In the genomic region with DNA sequence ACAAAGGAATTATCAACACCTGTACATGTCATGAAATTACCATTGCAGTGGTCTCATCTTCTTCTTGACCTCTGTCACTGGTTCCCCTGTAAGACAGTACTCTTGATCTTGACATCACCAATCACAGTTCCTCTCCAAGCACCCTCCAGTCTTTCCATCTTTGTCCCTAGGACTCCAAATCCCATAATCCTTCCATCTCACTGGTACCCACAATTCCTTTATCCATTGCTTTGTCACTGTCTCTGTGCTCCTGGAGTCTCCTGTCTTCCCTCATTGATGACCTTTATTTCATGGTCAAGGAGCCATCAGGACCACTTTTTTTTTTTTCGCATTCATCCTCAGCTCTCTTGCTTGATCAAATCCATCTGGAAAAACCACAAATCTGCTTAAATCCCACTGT, we compare ENCODE assay signal across 19 cellular contexts. TPM values are rescaled to one million over a fixed set of nuclear protein-coding genes. Genes with fewer than 3 reads are reported as not detected.
DNase-seq lines count a peak whose midpoint lies in the region; ATAC-seq, FAIRE-seq and TF ChIP-seq lines count a peak whose summit lies in the region.
"Had no signal": no experiment of that assay in that cellular context is flagged by ENCODE, and none has a peak within 500 bp of the region (broad histone marks: within the 10 kb centered on the region; RNA-seq: fewer than 3 reads in every experiment).

No MANE protein-coding gene starts in this region.

- TF ChIP-seq RAD21 in SK-N-SH (IDR thresholded peaks at IDR 0.05; ENCODE audit: low read length) (no peak), H1 (IDR thresholded peaks at IDR 0.05 in 1 of 2, conservative IDR thresholded peaks at IDR 0.05 in 1 of 2; ENCODE audit: low read depth in 2 of 2, low read length in 2 of 2) (no peak)

- no peaks in the 10 kb centered on the region for H3K23me2 ChIP-seq in H1 (ENCODE audit: low read depth, low read length)

- CTCF ChIA-PET in SK-N-SH (lab: Yijun Ruan, JAX), result interaction anchor here (2.0 kb wide), 1 partner anchor 17 kb away, joined by 9 read pairs; no protein-coding TSS in a partner anchor
- CTCF ChIA-PET in H1 (lab: Charles Lee; ENCODE audit: partially characterized antibody), result interaction anchor here (0.7 to 1.3 kb wide), 3 partner anchors 11 to 188 kb away, joined by 3 to 4 read pairs (median 3); no protein-coding TSS in a partner anchor

- no peaks in the 10 kb centered on the region for H3K4me1 Mint-ChIP-seq in CD14-positive monocyte

- no peak overlapping the region for H4K5ac ChIP-seq in H1 (ENCODE audit: insufficient read length, low read depth, low read length)

- no peak for TF ChIP-seq EP300 in SK-N-SH (IDR thresholded peaks at IDR 0.05; ENCODE audit: borderline replicate concordance in 1 of 2, low read depth in 1 of 2, low read length in 1 of 2)
- TF ChIP-seq EP300 in H1 (IDR thresholded peaks at IDR 0.05; ENCODE audit: borderline replicate concordance in 1 of 2, low read depth in 2 of 2, low read length in 2 of 2), result no peak

- H4K20me1 ChIP-seq in SK-N-SH (ENCODE audit: insufficient read depth) (no peaks in the 10 kb centered on the region), H1 (replicated peaks in 1 of 2; ENCODE audit: control insufficient read depth in 1 of 2, insufficient read depth in 2 of 2, low read length in 2 of 2) (no peaks in the 10 kb centered on the region)
- H4K20me1 ChIP-seq: BLaER1 had no signal

- no peaks in the 10 kb centered on the region for H3K27me3 ChIP-seq in SK-N-SH (ENCODE audit: insufficient read depth)
- H3K27me3 ChIP-seq in H1 (replicated peaks in 1 of 4; ENCODE audit: control insufficient read depth in 3 of 4, extremely low read depth in 1 of 4, insufficient read depth in 3 of 4, low read length in 3 of 4), result no peaks in the 10 kb centered on the region
- H3K27me3 ChIP-seq: BLaER1 had no signal

- H3K79me1 ChIP-seq in H1 (ENCODE audit: low read depth, low read length), result no peaks in the 10 kb centered on the region

- H3K9ac ChIP-seq in SK-N-SH (no peak overlapping the region), H1 (replicated peaks in 1 of 4; ENCODE audit: extremely low read depth in 1 of 4, low read depth in 3 of 4, low read length in 3 of 4) (no peak overlapping the region)
- H3K9ac ChIP-seq: BLaER1, KMS-11 had no signal

- H2AFZ ChIP-seq in SK-N-SH (ENCODE audit: low read depth) (no peak overlapping the region), H1 (ENCODE audit: low read length) (peak overlapping the region; percentile 78; the same call in 1 of the 2 replicates)

- TF ChIP-seq CTCF in SK-N-SH (IDR thresholded peaks at IDR 0.05) (no peak), H1 (IDR thresholded peaks at IDR 0.05; ENCODE audit: control extremely low read depth in 1 of 3, insufficient read depth in 1 of 3, low read depth in 1 of 3, low read length in 3 of 3) (no peak), CD14-positive monocyte (IDR thresholded peaks at IDR 0.05) (no peak)

- H2BK120ac ChIP-seq in H1 (replicated peaks; ENCODE audit: low read depth, low read length), result no peak overlapping the region

- H2BK15ac ChIP-seq in H1 (ENCODE audit: low read length), result no peak overlapping the region

- H3K4me2 ChIP-seq in SK-N-SH (no peak overlapping the region), H1 (ENCODE audit: insufficient read depth in 1 of 2, low read depth in 2 of 2, low read length in 2 of 2) (no peak overlapping the region)
- H3K4me2 ChIP-seq: BLaER1, KMS-11 had no signal

- no peak overlapping the region for H3K4me3 Mint-ChIP-seq in CD14-positive monocyte
- H3K4me3 Mint-ChIP-seq: CD4-positive, alpha-beta T cell; IgD-negative memory B cell had no signal

- H3K36me3 ChIP-seq in SK-N-SH (replicated peaks in 1 of 2; ENCODE audit: control insufficient read depth in 1 of 2, insufficient read depth in 2 of 2, low read length in 1 of 2), result no peaks in the 10 kb centered on the region
- H3K36me3 ChIP-seq in H1 (ENCODE audit: control insufficient read depth in 2 of 4, insufficient read depth in 4 of 4, low read length in 3 of 4), result no peaks in the 10 kb centered on the region
- H3K36me3 ChIP-seq: BLaER1 had no signal

- H3K23ac ChIP-seq in H1 (ENCODE audit: insufficient read length), result no peak overlapping the region

- TF ChIP-seq POLR2A in H1 (IDR thresholded peaks at IDR 0.05; ENCODE audit: control extremely low read depth in 1 of 2, low read depth in 2 of 2, low read length in 2 of 2), result no peak

- H3F3A ChIP-seq in SK-N-SH (replicated peaks; ENCODE audit: insufficient read depth), result no peaks in the 10 kb centered on the region

- H3K56ac ChIP-seq in H1 (replicated peaks; ENCODE audit: insufficient read length, low read depth, low read length), result no peak overlapping the region

- H2AK5ac ChIP-seq in H1 (ENCODE audit: low read depth, low read length), result no peak overlapping the region

- H3K18ac ChIP-seq in H1 (ENCODE audit: extremely low read depth, low read length), result no peak overlapping the region

- no peak overlapping the region for H4K91ac ChIP-seq in H1 (replicated peaks; ENCODE audit: insufficient read length, low read length)

- POLR2A ChIA-PET in SK-N-SH (lab: Yijun Ruan, JAX), result no interaction called here
- POLR2A ChIA-PET in H1 (lab: Charles Lee; ENCODE audit: partially characterized antibody), result no interaction called here

- H3K27ac ChIP-seq in SK-N-SH (ENCODE audit: low read depth in 2 of 2, low read length in 1 of 2), result no peak overlapping the region
- H3K27ac ChIP-seq in H1 (ENCODE audit: low read depth, low read length), result no peak overlapping the region
- H3K27ac ChIP-seq: 22Rv1, BLaER1, KMS-11 had no signal

- H3K14ac ChIP-seq in H1 (ENCODE audit: insufficient read length), result no peak overlapping the region

- no peaks in the 10 kb centered on the region for H3K27me3 Mint-ChIP-seq in CD14-positive monocyte (ENCODE audit: low read depth in 3 of 3)
- H3K27me3 Mint-ChIP-seq: IgD-negative memory B cell had no signal

- no peak overlapping the region for H2BK5ac ChIP-seq in H1 (ENCODE audit: low read depth, low read length)

- intact Hi-C loops in CD14-positive monocyte (cut with micrococcal nuclease), result no loop called here

- H2BK20ac ChIP-seq in H1 (ENCODE audit: low read length), result no peak overlapping the region

- H3K4ac ChIP-seq in H1 (replicated peaks; ENCODE audit: insufficient read length, low read depth, low read length), result no peak overlapping the region

- no peaks in the 10 kb centered on the region for H3K9me3 ChIP-seq in SK-N-SH
- no peaks in the 10 kb centered on the region for H3K9me3 ChIP-seq in H1 (ENCODE audit: insufficient read depth in 2 of 2, low read depth in 1 of 2, low read length in 1 of 2)

- H3K79me2 ChIP-seq in SK-N-SH (ENCODE audit: insufficient read depth) (no peaks in the 10 kb centered on the region), H1 (ENCODE audit: control insufficient read depth in 1 of 2, insufficient read depth in 2 of 2, low read length in 2 of 2) (no peaks in the 10 kb centered on the region)

- H2BK12ac ChIP-seq in H1 (ENCODE audit: low read depth, low read length), result no peak overlapping the region

- H3K4me1 ChIP-seq in SK-N-SH (ENCODE audit: control insufficient read depth in 1 of 2, insufficient read depth in 2 of 2, low read depth in 1 of 2, low read length in 1 of 2), result no peaks in the 10 kb centered on the region
- no peaks in the 10 kb centered on the region for H3K4me1 ChIP-seq in H1 (replicated peaks in 1 of 4; ENCODE audit: control insufficient read depth in 3 of 4, insufficient read depth in 4 of 4, low read length in 3 of 4)
- H3K4me1 ChIP-seq: BLaER1 had no signal

- WGBS in SK-N-SH (ENCODE audit: low lambda C conversion rate), result 3% methylated on average over 1 of the region's 1 CpG
- 0% methylated on average over 1 of the region's 1 CpG; no CpG with 5 or more reads in 1 of the 2 experiments for WGBS in H1 (ENCODE audit: extremely low coverage in 1 of 2, insufficient coverage in 1 of 2, insufficient read length in 1 of 2, insufficient replicate concordance in 2 of 2, low coverage in 1 of 2, low lambda C conversion rate in 2 of 2, missing lambda C conversion rate in 1 of 2), 2 experiments

- DNase-seq in SK-N-SH (no peak), NCI-H82 treated with DMSO at 0.1 percent for 48 hours (lab: John Stamatoyannopoulos, UW; ENCODE audit: unreplicated experiment) (peak; percentile 23), H1 (ENCODE audit: low read depth in 1 of 2, low spot score in 2 of 2) (no peak), SKM-1 (lab: John Stamatoyannopoulos, UW; ENCODE audit: unreplicated experiment) (no peak), frontal cortex (ENCODE audit: low spot score in 2 of 2) (no peak), CD14-positive monocyte (ENCODE audit: low spot score) (no peak), iPS-NIHi7 (ENCODE audit: extremely low spot score) (no peak)
- DNase-seq: AML-193; CD4-positive, alpha-beta T cell; DND-41; GDM1 had no signal

- H3K4me3 ChIP-seq in SK-N-SH (ENCODE audit: low read depth in 2 of 2, low read length in 1 of 2), result no peak overlapping the region
- H3K4me3 ChIP-seq in H1 (ENCODE audit: extremely low read depth in 1 of 4, insufficient read depth in 2 of 4, low read depth in 3 of 4, low read length in 4 of 4), result no peak overlapping the region
- H3K4me3 ChIP-seq: BLaER1 had no signal

- H3K9me2 ChIP-seq in SK-N-SH, result no peaks in the 10 kb centered on the region

- no peak overlapping the region for H3K27ac Mint-ChIP-seq in CD14-positive monocyte
- H3K27ac Mint-ChIP-seq: CD4-positive, alpha-beta T cell; IgD-negative memory B cell had no signal

- FAIRE-seq in H1 (lab: Jason Lieb, UNC) (peak; percentile 82), frontal cortex (lab: Jason Lieb, UNC) (no peak)
- FAIRE-seq: GM12892 had no signal

- H3K36me3 Mint-ChIP-seq in CD14-positive monocyte, result no peaks in the 10 kb centered on the region

- 0 out of 3 replicates have a peak, but pooled peaks have one; percentile 40 for ATAC-seq in SK-N-SH treated with all-trans-retinoic acid at 6 μM for 48 hours

- no peaks in the 10 kb centered on the region for H3K9me3 Mint-ChIP-seq in CD14-positive monocyte
- H3K9me3 Mint-ChIP-seq: CD4-positive, alpha-beta T cell had no signal

- H4K8ac ChIP-seq in H1 (ENCODE audit: extremely low read depth, insufficient read depth, low read length), result no peak overlapping the region

RNA-seq across cellular contexts. Expression of a gene that starts 56.7 kb away (rescaled TPM):
- polyA plus RNA-seq in SK-N-SH (2012; rRNA removed) (not detected in 2 replicates), H1 (2011; rRNA removed) (0.12 and 0.28 TPM in 2 replicates), CD14-positive monocyte (not detected)
- polyA plus RNA-seq in SK-N-SH (2012; cell fraction: cytosol; rRNA removed), result not detected in 2 replicates
- not detected in 2 replicates for polyA plus RNA-seq in SK-N-SH (2012; cell fraction: nucleus; rRNA removed)
- total RNA-seq in H1 (2021; fragmentation: NEBNext Ultra II Directional; extraction: Animal tissue kit (Norgen Biotek cat#: 25700)), result 0.17 and 0.34 TPM in 2 replicates
- 0.22 TPM for polyA plus RNA-seq in H1 (2011; cell fraction: cytosol; rRNA removed)
- 1.2 TPM for polyA plus RNA-seq in H1 (2011; cell fraction: nucleus; rRNA removed)
- 0.08 to 0.54 TPM (median 0.29 TPM) in 4 replicates for polyA plus RNA-seq in H1 (2012, experiment 1 of 2)
- 0.05 TPM for polyA plus RNA-seq in H1 (2012, experiment 2 of 2)
- polyA plus RNA-seq in H1 (2013, experiment 1 of 2), result 0.41 TPM
- polyA plus RNA-seq in H1 (2013, experiment 2 of 2), result 0.31 TPM
- polyA minus RNA-seq in H1 (2011; rRNA and poly(A)+ RNA removed), result 0.19 and 0.90 TPM in 2 replicates
- 0.29 TPM for polyA minus RNA-seq in H1 (2011; cell fraction: cytosol; rRNA and poly(A)+ RNA removed)
- polyA minus RNA-seq in H1 (2011; cell fraction: nucleus; rRNA and poly(A)+ RNA removed), result 1.6 TPM
- total RNA-seq in frontal cortex, result under 0.01 TPM
- total RNA-seq: CD4-positive, alpha-beta T cell; H4; HT-29 had no signal

RNA-seq across cellular contexts. Expression of a gene that starts 57.1 kb away (rescaled TPM):
- polyA plus RNA-seq in SK-N-SH (2012; rRNA removed) (not detected in 2 replicates), H1 (2011; rRNA removed) (0.33 TPM in 2 replicates), CD14-positive monocyte (under 1 TPM in 1 of 2 donors, not detected in 1; 0.03 TPM)
- polyA plus RNA-seq in SK-N-SH (2012; cell fraction: cytosol; rRNA removed), result under 0.01 TPM in 1 of 2 replicates, not detected in the other
- not detected in 2 replicates for polyA plus RNA-seq in SK-N-SH (2012; cell fraction: nucleus; rRNA removed)
- 0.67 and 1.7 TPM in 2 replicates for total RNA-seq in H1 (2021; fragmentation: NEBNext Ultra II Directional; extraction: Animal tissue kit (Norgen Biotek cat#: 25700))
- polyA plus RNA-seq in H1 (2011; cell fraction: cytosol; rRNA removed), result 0.39 TPM
- polyA plus RNA-seq in H1 (2011; cell fraction: nucleus; rRNA removed), result 1.9 TPM
- 0.32 to 0.44 TPM (median 0.41 TPM) in 4 replicates for polyA plus RNA-seq in H1 (2012, experiment 1 of 2)
- 0.13 TPM for polyA plus RNA-seq in H1 (2012, experiment 2 of 2)
- polyA plus RNA-seq in H1 (2013, experiment 1 of 2), result 0.99 TPM
- 0.87 TPM for polyA plus RNA-seq in H1 (2013, experiment 2 of 2)
- 0.50 and 0.59 TPM in 2 replicates for polyA minus RNA-seq in H1 (2011; rRNA and poly(A)+ RNA removed)
- polyA minus RNA-seq in H1 (2011; cell fraction: cytosol; rRNA and poly(A)+ RNA removed), result 0.22 TPM
- 0.80 TPM for polyA minus RNA-seq in H1 (2011; cell fraction: nucleus; rRNA and poly(A)+ RNA removed)
- 0.41 TPM for total RNA-seq in frontal cortex
- total RNA-seq: CD4-positive, alpha-beta T cell; HT-29 had no signal
